In genomic region chr13:109628251-109628699, GRCh38 we compare ENCODE assay signal across 18 cellular contexts.
DNase-seq lines count a peak whose midpoint lies in the region; ATAC-seq and TF ChIP-seq lines count a peak whose summit lies in the region.
"Had no signal": no experiment of that assay in that cellular context is flagged by ENCODE, and none has a peak within 500 bp of the region (broad histone marks: within the 10 kb centered on the region; RNA-seq: fewer than 3 reads in every experiment).

No MANE protein-coding gene starts in this region.

- H3K36me3 ChIP-seq in SJSA1 (no peaks in the 10 kb centered on the region), gastrocnemius medialis (no peaks in the 10 kb centered on the region), tibial nerve (no peaks in the 10 kb centered on the region)

- no peaks in the 10 kb centered on the region for H3K4me1 ChIP-seq in SJSA1 (replicated peaks)
- H3K4me1 ChIP-seq in gastrocnemius medialis: no peaks in the 10 kb centered on the region
- H3K4me1 ChIP-seq in tibial nerve: no peaks in the 10 kb centered on the region
- H3K4me1 ChIP-seq: testis had no signal

- in situ Hi-C loops in gastrocnemius medialis (cut with MboI; ENCODE audit: low sequenced_read_pairs in 4 of 4): no loop called here

- peaks cover 0 to 6% of the 10 kb centered on the region in 2 donors for H3K36me3 Mint-ChIP-seq in activated naive CD4-positive, alpha-beta T cell treated with anti-CD3 and anti-CD28 coated beads, Interleukin-2, amount 50 U/mL, for 72 hours
- H3K36me3 Mint-ChIP-seq: activated naive CD8-positive, alpha-beta T cell treated with anti-CD3 and anti-CD28 coated beads, Interleukin-2, amount 10 ng/mL, durations not matched to agents 7 days and 5 days had no signal

- TF ChIP-seq POLR2A in gastrocnemius medialis (IDR thresholded peaks at IDR 0.05) (no peak), tibial nerve (IDR thresholded peaks at IDR 0.05) (no peak)

- no peak overlapping the region for H3K27ac ChIP-seq in SJSA1
- peak overlapping the region in 3 of 4 donors; percentile 27 to 67 (median 48) for H3K27ac ChIP-seq in gastrocnemius medialis
- no peak overlapping the region for H3K27ac ChIP-seq in tibial nerve
- H3K27ac ChIP-seq: testis had no signal

- ATAC-seq in gastrocnemius medialis (peak; percentile 93), HG02642 (IDR thresholded peaks at IDR 0.05; ENCODE audit: poor library complexity, unreplicated experiment) (no peak)
- ATAC-seq in activated naive CD4-positive, alpha-beta T cell treated with anti-CD3 and anti-CD28 coated beads, Interleukin-2, amount 50 U/mL, for 72 hours: no peak

- no peak for TF ChIP-seq EP300 in tibial nerve (IDR thresholded peaks at IDR 0.05)

- DNase-seq in EL: peak; percentile 73
- peak; percentile 53 to 59 for DNase-seq in SJSA1 (ENCODE audit: low read depth in 1 of 2, low spot score in 2 of 2)
- DNase-seq in fibroblast of mammary gland (ENCODE audit: low read depth): peak; percentile 85
- peak in 1 of 2 donors; percentile 6 for DNase-seq in gastrocnemius medialis
- no peak for DNase-seq in DMS 273 (lab: John Stamatoyannopoulos, UW; ENCODE audit: unreplicated experiment)
- DNase-seq in activated naive CD4-positive, alpha-beta T cell treated with anti-CD3 and anti-CD28 coated beads, Interleukin-2, amount 50 U/mL, for 72 hours (ENCODE audit: low spot score in 2 of 2): no peak
- DNase-seq in tibial nerve (ENCODE audit: low spot score in 2 of 2): no peak
- DNase-seq: activated CD4-positive, CD25-positive, alpha-beta regulatory T cell treated with anti-CD3 and anti-CD28 coated beads, Interleukin-2, amount 50 U/mL, for 72 hours; activated naive CD8-positive, alpha-beta T cell treated with anti-CD3 and anti-CD28 coated beads, Interleukin-2, amount 10 ng/mL, durations not matched to agents 7 days and 5 days; activated T-cell treated with anti-CD3 and anti-CD28 coated beads, Interleukin-2, amount 50 U/mL, for 1 hour; C1 segment of cervical spinal cord; cortex of kidney; midbrain; NCI-H510A; OCI-M1; testis had no signal

- H3K9me3 ChIP-seq in SJSA1 (replicated peaks) (0 out of 2 replicates have a peak, but pooled peaks cover 2% of the 10 kb centered on the region), gastrocnemius medialis (no peaks in the 10 kb centered on the region), tibial nerve (no peaks in the 10 kb centered on the region)
- H3K9me3 ChIP-seq: testis had no signal

- H3K9me3 Mint-ChIP-seq in activated naive CD4-positive, alpha-beta T cell treated with anti-CD3 and anti-CD28 coated beads, Interleukin-2, amount 50 U/mL, for 72 hours: peaks cover 0 to 5% of the 10 kb centered on the region in 2 donors

- intact Hi-C loops in gastrocnemius medialis (cut with DNase I; ENCODE audit: low total_unique reads): no loop called here

- H3K27ac Mint-ChIP-seq in activated naive CD4-positive, alpha-beta T cell treated with anti-CD3 and anti-CD28 coated beads, Interleukin-2, amount 50 U/mL, for 72 hours: no peak overlapping the region
- H3K27ac Mint-ChIP-seq: activated naive CD8-positive, alpha-beta T cell treated with anti-CD3 and anti-CD28 coated beads, Interleukin-2, amount 10 ng/mL, durations not matched to agents 7 days and 5 days; T-helper 1 cell treated with Interleukin-12 subunit alpha and Interleukin-12 subunit beta and Interleukin-4 antibody, amounts not matched to agents 30 μg/mL and 1 μg/mL, for 36 hours had no signal

- WGBS in tibial nerve, 2 donors: 63 to 64% methylated on average over 2 of the region's 2 CpGs

- TF ChIP-seq CTCF in fibroblast of mammary gland (conservative IDR thresholded peaks at IDR 0.05; ENCODE audit: control insufficient read depth, insufficient read depth, low read depth, low read length): no peak
- no peak for TF ChIP-seq CTCF in gastrocnemius medialis (IDR thresholded peaks at IDR 0.05 in 4 of 5, conservative IDR thresholded peaks at IDR 0.05 in 1 of 5)
- TF ChIP-seq CTCF in tibial nerve (IDR thresholded peaks at IDR 0.05): no peak

- H3K4me3 ChIP-seq in SJSA1 (no peak overlapping the region), fibroblast of mammary gland (ENCODE audit: control insufficient read depth, low read depth, low read length) (no peak overlapping the region), gastrocnemius medialis (no peak overlapping the region), tibial nerve (no peak overlapping the region)
- H3K4me3 ChIP-seq: testis had no signal

- peaks cover 67% of the 10 kb centered on the region for H3K27me3 ChIP-seq in SJSA1 (replicated peaks)
- no peaks in the 10 kb centered on the region for H3K27me3 ChIP-seq in gastrocnemius medialis
- no peaks in the 10 kb centered on the region for H3K27me3 ChIP-seq in tibial nerve
- H3K27me3 ChIP-seq: testis had no signal

Comparison
In these comparisons a context has a peak if more than half of its experiments do, and no peak if none do; other contexts are left out.
1. DNase-seq: peak in EL (single experiment), SJSA1 (2 of 2) and fibroblast of mammary gland (single experiment); none in DMS 273 (single experiment), activated naive CD4-positive, alpha-beta T cell treated with anti-CD3 and anti-CD28 coated beads, Interleukin-2, amount 50 U/mL, for 72 hours (0 of 2) and tibial nerve (0 of 2).
2. H3K27ac ChIP-seq: peak in gastrocnemius medialis (3 of 4); none in SJSA1 (single experiment) and tibial nerve (0 of 4).
3. ATAC-seq: peak in gastrocnemius medialis (2 of 2); none in HG02642 (single experiment) and activated naive CD4-positive, alpha-beta T cell treated with anti-CD3 and anti-CD28 coated beads, Interleukin-2, amount 50 U/mL, for 72 hours (0 of 2).